ENCODE assay signal across 8 cellular contexts in genomic region chr14:91323671-91324605, GRCh38.
DNase-seq lines count a peak whose midpoint lies in the region; ATAC-seq, FAIRE-seq and TF ChIP-seq lines count a peak whose summit lies in the region.

No MANE protein-coding gene starts in this region.

- TF ChIP-seq EP300 in Ishikawa (IDR thresholded peaks at IDR 0.05; ENCODE audit: borderline replicate concordance), result no peak

- H3K27me3 ChIP-seq in pancreas (no peaks in the 10 kb centered on the region), thymus (ENCODE audit: control insufficient read depth, insufficient read depth) (no peaks in the 10 kb centered on the region)

- H3K36me3 ChIP-seq in pancreas (peaks cover 0 to 11% (median 0%) of the 10 kb centered on the region in 3 donors), thymus (ENCODE audit: control insufficient read depth, insufficient read depth) (peaks cover 61% of the 10 kb centered on the region)

- intact Hi-C loops in pancreas (cut with DNase I), result loop anchor here (5.0 to 10.0 kb wide), 2 partner anchors 93 to 101 kb away; partner anchors contain the start of gene CCDC88C (in 2 of the 3)

- TF ChIP-seq CTCF in pancreas (IDR thresholded peaks at IDR 0.05), result peak; percentile 96 to 97 (median 96)

- no peaks in the 10 kb centered on the region for H3K4me1 ChIP-seq in pancreas
- H3K4me1 ChIP-seq in thymus (ENCODE audit: control insufficient read depth, insufficient read depth, low read length), result peaks cover 8% of the 10 kb centered on the region

- peak; percentile 87 for TF ChIP-seq RAD21 in Ishikawa (IDR thresholded peaks at IDR 0.05; ENCODE audit: low read depth)

- 57 to 60% methylated on average over 25 of the region's 25 CpGs for WGBS in pancreas, 2 donors
- WGBS in thymus, result 16% methylated on average over 25 of the region's 25 CpGs

- FAIRE-seq in frontal cortex (lab: Jason Lieb, UNC) (no peak), pancreas (lab: Jason Lieb, UNC) (peak; percentile 9)

- H3K4me3 ChIP-seq in pancreas (peak overlapping the region in 1 of 4 donors; percentile 19), thymus (ENCODE audit: low read length) (peak overlapping the region; percentile 44)

- no peaks in the 10 kb centered on the region for H3K9me3 ChIP-seq in pancreas
- no peaks in the 10 kb centered on the region for H3K9me3 ChIP-seq in thymus (ENCODE audit: control insufficient read depth)

- DNase-seq in Daoy (ENCODE audit: low read depth) (peak; percentile 75), RPMI8226 (peak; percentile 69), activated gamma-delta T cell treated with Interleukin-2 at 50 U/mL for 16 hours (peak; percentile 94), frontal cortex (ENCODE audit: low spot score in 2 of 2) (peak; percentile 57 to 75), pancreas (peak; percentile 60 to 95 (median 82))

- peak overlapping the region in 1 of 4 donors; percentile 30 for H3K27ac ChIP-seq in pancreas
- peak overlapping the region; percentile 91 for H3K27ac ChIP-seq in thymus (ENCODE audit: low read depth)

- ATAC-seq in GM21576 (IDR thresholded peaks at IDR 0.05; ENCODE audit: unreplicated experiment), result peak; percentile 72
- peak; percentile 81 to 95 (median 89) for ATAC-seq in pancreas

TF ChIP-seq in Ishikawa, 13 proteins besides CTCF, POLR2A, EP300 and RAD21:
- no peak for TF ChIP-seq MAX (IDR thresholded peaks at IDR 0.05)
- no peak for TF ChIP-seq TEAD4 (IDR thresholded peaks at IDR 0.05)
- TF ChIP-seq, protein P1, sequence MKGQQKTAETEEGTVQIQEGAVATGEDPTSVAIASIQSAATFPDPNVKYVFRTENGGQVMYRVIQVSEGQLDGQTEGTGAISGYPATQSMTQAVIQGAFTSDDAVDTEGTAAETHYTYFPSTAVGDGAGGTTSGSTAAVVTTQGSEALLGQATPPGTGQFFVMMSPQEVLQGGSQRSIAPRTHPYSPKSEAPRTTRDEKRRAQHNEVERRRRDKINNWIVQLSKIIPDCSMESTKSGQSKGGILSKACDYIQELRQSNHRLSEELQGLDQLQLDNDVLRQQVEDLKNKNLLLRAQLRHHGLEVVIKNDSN (IDR thresholded peaks at IDR 0.05), result peak; percentile 34; the same call in 1 of the 2 replicates
